7 cellular contexts compared by ENCODE assay signal in the genomic region with DNA sequence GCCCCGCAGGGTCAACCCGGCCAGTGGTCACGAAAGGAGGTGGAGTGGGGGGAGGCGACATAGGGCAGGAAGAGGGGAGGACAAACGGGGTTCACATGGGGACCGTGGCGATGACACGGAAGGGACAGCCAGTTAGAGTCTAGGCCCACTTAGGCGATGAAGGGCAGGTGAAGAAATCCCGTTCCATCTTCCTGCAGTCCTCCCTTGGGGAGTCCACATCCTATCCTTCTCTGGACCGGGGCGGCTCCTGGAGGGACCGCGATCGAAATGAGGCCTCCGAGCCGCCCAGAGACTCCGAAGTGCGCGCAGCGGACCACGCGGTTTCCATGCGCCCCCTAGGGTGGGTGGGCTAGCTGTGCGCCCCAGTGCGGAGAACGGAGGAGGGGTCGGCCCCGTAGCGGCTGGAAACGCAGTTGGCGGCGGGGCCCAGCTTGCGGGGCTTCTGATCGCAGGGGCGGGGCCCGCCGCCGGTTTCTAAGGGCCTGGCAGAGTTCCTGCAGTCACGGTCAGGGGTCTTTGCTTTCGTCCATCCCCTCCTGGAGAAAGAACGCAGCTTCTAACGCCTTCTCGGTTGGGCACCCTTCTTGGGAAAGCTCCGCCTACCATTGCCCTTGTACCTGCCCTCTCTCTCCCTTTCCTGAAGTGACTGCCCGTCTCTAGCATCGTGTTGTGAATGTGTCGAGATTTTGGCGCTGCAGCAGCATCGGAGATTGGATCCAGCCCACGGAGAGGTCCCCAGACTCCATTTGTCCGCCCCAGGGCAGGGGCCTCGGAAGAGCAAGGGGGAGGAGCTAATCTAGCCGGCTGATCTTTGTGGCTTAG. TPM values are rescaled to one million over a fixed set of nuclear protein-coding genes. Genes with fewer than 3 reads are reported as not detected.
A peak's percentile ranks its signal among the peaks of the same experiment; 100 is the strongest.
DNase-seq lines count a peak whose midpoint lies in the region; ATAC-seq, FAIRE-seq and TF ChIP-seq lines count a peak whose summit lies in the region.

No MANE protein-coding gene starts in this region.

- peak; percentile 81 for ATAC-seq in T-helper 17 cell
- ATAC-seq in GM18873 (IDR thresholded peaks at IDR 0.05; ENCODE audit: low FRiP score, unreplicated experiment) = no peak

- peak overlapping the region; percentile 95 for H3K4me3 Mint-ChIP-seq in T-helper 17 cell

- FAIRE-seq in small intestine (lab: Jason Lieb, UNC) = no peak

- peak overlapping the region; percentile 41 for H3K27ac Mint-ChIP-seq in T-helper 17 cell

- 1 to 2% (median 2%) methylated on average over 36 to 54 of the region's 54 CpGs for WGBS in small intestine, 3 donors

- peaks cover 9% of the 10 kb centered on the region for H3K27me3 Mint-ChIP-seq in T-helper 17 cell

- H3K36me3 ChIP-seq in small intestine (ENCODE audit: control insufficient read depth in 2 of 2, insufficient read depth in 2 of 2, low read length in 2 of 2) = no peaks in the 10 kb centered on the region

- H3K4me3 ChIP-seq in HFF-Myc (replicated peaks; ENCODE audit: low read depth, low read length) (peak overlapping the region; percentile 44), astrocyte of the spinal cord (ENCODE audit: low read depth, low read length) (peak overlapping the region; percentile 54), small intestine (ENCODE audit: low read depth in 1 of 2, low read length in 2 of 2) (peak overlapping the region; percentile 22 to 67)

- DNase-seq in HFF-Myc (ENCODE audit: extremely low read depth, low read depth) (no peak), T-helper 17 cell (peak; percentile 21 to 43 (median 35)), astrocyte of the spinal cord (ENCODE audit: low read depth, low spot score) (peak; percentile 39), iPS-NIHi11 (ENCODE audit: low spot score) (peak; percentile 74), small intestine (peak; percentile 36), MV-4-11 (lab: John Stamatoyannopoulos, UW) (no peak)

- H3K27me3 ChIP-seq in small intestine (ENCODE audit: control insufficient read depth in 2 of 2, insufficient read depth in 2 of 2, low read length in 2 of 2) = no peaks in the 10 kb centered on the region

- peak; percentile 55 for TF ChIP-seq CTCF in HFF-Myc (IDR thresholded peaks at IDR 0.05; ENCODE audit: low read depth, low read length, missing control alignments)
- TF ChIP-seq CTCF in astrocyte of the spinal cord (IDR thresholded peaks at IDR 0.05; ENCODE audit: low read depth, low read length) = peak; percentile 60

- in situ Hi-C loops in astrocyte of the spinal cord (cut with HindIII; ENCODE audit: low sequenced_read_pairs) = no loop called here

- peaks cover 2 to 7% of the 10 kb centered on the region in 2 donors for H3K4me1 ChIP-seq in small intestine (ENCODE audit: control insufficient read depth in 2 of 2, insufficient read depth in 1 of 2, low read depth in 1 of 2, low read length in 1 of 2)

- H3K4me1 Mint-ChIP-seq in T-helper 17 cell = peaks cover 14% of the 10 kb centered on the region

- no peak overlapping the region for H3K27ac ChIP-seq in small intestine (ENCODE audit: low read depth in 1 of 2, low read length in 1 of 2)

- no peaks in the 10 kb centered on the region for H3K9me3 ChIP-seq in T-helper 17 cell (ENCODE audit: control insufficient read depth, low read length, poor library complexity, severe bottlenecking)
- H3K9me3 ChIP-seq in small intestine (ENCODE audit: control insufficient read depth, low read depth) = no peaks in the 10 kb centered on the region

- H3K36me3 Mint-ChIP-seq in T-helper 17 cell (ENCODE audit: low read depth) = no peaks in the 10 kb centered on the region

RNA-seq across cellular contexts. Expression of a gene that starts 17.9 kb away (rescaled TPM):
- total RNA-seq in T-helper 17 cell = 1 to 10 TPM in 1 of 2 donors, under 1 TPM in 1; 0.96 to 1.4 TPM
- polyA plus RNA-seq in small intestine = under 1 TPM in 1 of 3 donors, not detected in 2; 0.45 TPM

RNA-seq across cellular contexts. Expression of a gene that starts 21.7 kb away (rescaled TPM):
- total RNA-seq in T-helper 17 cell = 100 to 1,000 TPM; 134 to 135 TPM
- 10 to 100 TPM; 33.7 to 56.1 (median 48.9) TPM for polyA plus RNA-seq in small intestine

RNA-seq across cellular contexts. Expression of a gene that starts 28.3 kb away (rescaled TPM):
- total RNA-seq in T-helper 17 cell = 1 to 10 TPM; 2.3 to 2.5 TPM
- 1 to 10 TPM; 2.2 to 4.2 (median 3.5) TPM for polyA plus RNA-seq in small intestine

RNA-seq across cellular contexts. Expression of a gene that starts 36.6 kb away (rescaled TPM):
- 10 to 100 TPM; 29.8 to 34.4 TPM for total RNA-seq in T-helper 17 cell
- 1 to 10 TPM; 4.5 to 5.2 (median 5.1) TPM for polyA plus RNA-seq in small intestine

Comparison
In these comparisons a context has a peak if more than half of its experiments do, and no peak if none do; other contexts are left out.
1. DNase-seq: peak in T-helper 17 cell (3 of 3), astrocyte of the spinal cord (single experiment), iPS-NIHi11 (single experiment) and small intestine (single experiment); none in HFF-Myc (single experiment) and MV-4-11 (single experiment).
2. Peak in every context shown above with its lines, with median percentiles within 50 percentile points of each other: H3K4me3 ChIP-seq.